8 cellular contexts compared by ENCODE assay signal in the genomic region with DNA sequence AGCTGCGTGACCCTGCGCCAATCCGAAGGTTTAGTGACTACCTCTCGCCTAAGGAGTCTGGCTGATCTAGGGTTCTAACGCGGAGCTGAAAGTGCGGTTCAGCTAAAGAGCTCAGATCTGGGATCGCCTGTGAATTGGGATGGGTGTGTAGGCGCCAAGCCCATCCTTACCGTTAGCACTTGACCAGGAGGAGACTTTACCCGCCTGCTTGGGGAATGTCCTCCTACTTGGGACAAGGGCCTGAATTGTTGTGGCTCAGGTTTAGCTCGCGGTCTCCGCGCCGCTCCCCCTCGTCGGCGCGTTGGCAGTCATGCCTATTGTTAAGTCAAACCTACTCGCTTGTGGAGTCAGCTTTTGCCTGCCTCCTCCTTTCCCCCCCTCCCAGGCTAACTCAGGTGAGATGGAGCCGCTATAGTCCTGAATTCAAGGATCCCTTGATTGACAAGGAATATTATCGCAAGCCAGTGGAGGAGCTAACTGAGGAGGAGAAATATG. TPM values are rescaled to one million over a fixed set of nuclear protein-coding genes. Genes with fewer than 3 reads are reported as not detected.
A peak's percentile ranks its signal among the peaks of the same experiment; 100 is the strongest.
DNase-seq lines count a peak whose midpoint lies in the region; ATAC-seq, FAIRE-seq and TF ChIP-seq lines count a peak whose summit lies in the region.

No MANE protein-coding gene starts in this region.

- peaks cover 44% of the 10 kb centered on the region for H3K4me1 Mint-ChIP-seq in activated T-cell treated with anti-CD3 and anti-CD28 coated beads, Interleukin-2, amount 50 U/mL, for 4 hours (ENCODE audit: low read depth)

- DNase-seq in activated T-cell treated with anti-CD3 and anti-CD28 coated beads, Interleukin-2, amount 50 U/mL, for 4 hours = no peak
- no peak for DNase-seq in activated T-cell treated with anti-CD3 and anti-CD28 coated beads, Interleukin-2, amount 50 U/mL, for 1 hour
- DNase-seq in SJCRH30 = peak in 1 of 2 experiments; percentile 48
- DNase-seq in erythroblast (lab: John Stamatoyannopoulos, UW) = no peak
- no peak for DNase-seq in pancreas
- DNase-seq in KBM-7 = no peak
- DNase-seq in urothelium cell line (ENCODE audit: low spot score) = no peak

- intact Hi-C loops in pancreas (cut with DNase I) = no loop called here

- TF ChIP-seq CTCF in pancreas (IDR thresholded peaks at IDR 0.05) = no peak

- TF ChIP-seq POLR2A in erythroblast (IDR thresholded peaks at IDR 0.05; ENCODE audit: low read length) = peak; percentile 12

- 0 to 1% methylated on average over 23 of the region's 23 CpGs for WGBS in pancreas, 2 donors

- peak overlapping the region; percentile 93 for H3K4me3 ChIP-seq in SJCRH30
- peak overlapping the region; percentile 98 to 100 (median 100) for H3K4me3 ChIP-seq in pancreas

- H3K27me3 ChIP-seq in SJCRH30 (no peaks in the 10 kb centered on the region), pancreas (no peaks in the 10 kb centered on the region)

- peak in 1 of 2 donors; percentile 10 for ATAC-seq in activated T-cell treated with anti-CD3 and anti-CD28 coated beads, Interleukin-2, amount 50 U/mL, for 4 hours
- peak in 3 of 4 donors; percentile 5 to 13 (median 10) for ATAC-seq in pancreas
- no peak for ATAC-seq in GM19328 (IDR thresholded peaks at IDR 0.05; ENCODE audit: unreplicated experiment)

- H3K9me3 ChIP-seq in SJCRH30 (replicated peaks) (no peaks in the 10 kb centered on the region), pancreas (no peaks in the 10 kb centered on the region)

- H3K36me3 ChIP-seq in SJCRH30 (peaks cover 21% of the 10 kb centered on the region), pancreas (peaks cover 3 to 20% (median 4%) of the 10 kb centered on the region in 3 donors)

- FAIRE-seq in pancreas (lab: Jason Lieb, UNC) (no peak), urothelium cell line (lab: Jason Lieb, UNC) (no peak)

- H3K27ac ChIP-seq in SJCRH30 (peak overlapping the region; percentile 99), pancreas (peak overlapping the region; percentile 96 to 99 (median 98))

- H3K4me3 Mint-ChIP-seq in activated T-cell treated with anti-CD3 and anti-CD28 coated beads, Interleukin-2, amount 50 U/mL, for 4 hours = peak overlapping the region; percentile 91

- H3K4me1 ChIP-seq in SJCRH30 (peaks cover 6% of the 10 kb centered on the region), pancreas (peaks cover 8 to 17% (median 10%) of the 10 kb centered on the region in 3 donors)

- in situ Hi-C loops in KBM-7 (cut with MboI; ENCODE audit: low pct_unique_long_range_greater_than_20kb, low sequenced_read_pairs) = no loop called here

- no peaks in the 10 kb centered on the region for H3K27me3 Mint-ChIP-seq in activated T-cell treated with anti-CD3 and anti-CD28 coated beads, Interleukin-2, amount 50 U/mL, for 4 hours (ENCODE audit: low read depth)

- no peaks in the 10 kb centered on the region for H3K9me3 Mint-ChIP-seq in activated T-cell treated with anti-CD3 and anti-CD28 coated beads, Interleukin-2, amount 50 U/mL, for 4 hours

- H3K36me3 Mint-ChIP-seq in activated T-cell treated with anti-CD3 and anti-CD28 coated beads, Interleukin-2, amount 50 U/mL, for 4 hours (ENCODE audit: insufficient read depth) = peaks cover 17% of the 10 kb centered on the region

RNA-seq across cellular contexts. Expression of a gene that starts 0.5 kb away (rescaled TPM):
- 100 to 1,000 TPM; 131 to 167 (median 160) TPM for total RNA-seq in activated T-cell treated with anti-CD3 and anti-CD28 coated beads, Interleukin-2, amount 50 U/mL, for 4 hours
- 123 and 142 TPM in 2 replicates for total RNA-seq in SJCRH30 (2014; rRNA removed; shearing (Covaris generic))
- 10 to 100 TPM; 11.3 to 24.1 (median 19.2) TPM for total RNA-seq in pancreas
- 10 to 100 TPM; 23.3 to 34.0 TPM for polyA plus RNA-seq in pancreas

RNA-seq across cellular contexts. Expression of a gene that starts 0.8 kb away (rescaled TPM):
- 10 to 100 TPM; 64.2 to 80.5 (median 71.2) TPM for total RNA-seq in activated T-cell treated with anti-CD3 and anti-CD28 coated beads, Interleukin-2, amount 50 U/mL, for 4 hours
- 21.8 and 26.6 TPM in 2 replicates for total RNA-seq in SJCRH30 (2014; rRNA removed; shearing (Covaris generic))
- 10 to 100 TPM; 13.9 to 31.1 (median 20.2) TPM for total RNA-seq in pancreas
- polyA plus RNA-seq in pancreas = 10 to 100 TPM; 25.9 to 39.7 TPM

RNA-seq across cellular contexts. Expression of a gene that starts 8.9 kb away (rescaled TPM):
- 10 to 100 TPM; 35.4 to 39.8 (median 38.4) TPM for total RNA-seq in activated T-cell treated with anti-CD3 and anti-CD28 coated beads, Interleukin-2, amount 50 U/mL, for 4 hours
- 4.4 and 5.2 TPM in 2 replicates for total RNA-seq in SJCRH30 (2014; rRNA removed; shearing (Covaris generic))
- total RNA-seq in pancreas = 10 to 100 TPM; 11.7 to 15.4 (median 14.7) TPM
- polyA plus RNA-seq in pancreas = 10 to 100 TPM; 10.6 to 17.6 TPM

RNA-seq across cellular contexts. Expression of a gene that starts 27.1 kb away (rescaled TPM):
- total RNA-seq in activated T-cell treated with anti-CD3 and anti-CD28 coated beads, Interleukin-2, amount 50 U/mL, for 4 hours = 100 to 1,000 TPM; 111 to 140 (median 134) TPM
- 16.2 and 18.7 TPM in 2 replicates for total RNA-seq in SJCRH30 (2014; rRNA removed; shearing (Covaris generic))
- 10 to 100 TPM in 1 of 6 donors, 1 to 10 TPM in 5; 4.4 to 10.8 (median 6.7) TPM for total RNA-seq in pancreas
- 1 to 10 TPM; 8.5 to 9.3 TPM for polyA plus RNA-seq in pancreas

RNA-seq across cellular contexts. Expression of a gene that starts 56.7 kb away (rescaled TPM):
- 100 to 1,000 TPM; 115 to 137 (median 125) TPM for total RNA-seq in activated T-cell treated with anti-CD3 and anti-CD28 coated beads, Interleukin-2, amount 50 U/mL, for 4 hours
- 95.4 and 103 TPM in 2 replicates for total RNA-seq in SJCRH30 (2014; rRNA removed; shearing (Covaris generic))
- total RNA-seq in pancreas = 10 to 100 TPM; 21.0 to 33.1 (median 23.0) TPM
- polyA plus RNA-seq in pancreas = 100 to 1,000 TPM in 1 of 2 donors, 10 to 100 TPM in 1; 45.7 to 105 TPM
